19 cellular contexts compared by ENCODE assay signal in genomic region chr1:159266832-159267231, GRCh38. TPM values are rescaled to one million over a fixed set of nuclear protein-coding genes. Genes with fewer than 3 reads are reported as not detected.
"Had no signal": no experiment of that assay in that cellular context is flagged by ENCODE, and none has a peak within 500 bp of the region (broad histone marks: within the 10 kb centered on the region; RNA-seq: fewer than 3 reads in every experiment).

No MANE protein-coding gene starts in this region.

- H3K4me1 ChIP-seq: left ventricle myocardium inferior, tibial nerve, uterus had no signal

- H3K4me3 ChIP-seq: left ventricle myocardium inferior, skin epidermis, tibial nerve, uterus had no signal

- H3K9me3 ChIP-seq: left ventricle myocardium inferior, tibial nerve, uterus had no signal

- DNase-seq: activated CD4-positive, alpha-beta memory T cell treated with anti-CD3 and anti-CD28 coated beads, Interleukin-2, amount 10 ng/mL, durations not matched to agents 7 days and 5 days; activated CD4-positive, alpha-beta T cell treated with anti-CD3 and anti-CD28 coated beads for 1 hour; activated effector memory CD4-positive, alpha-beta T cell treated with Interleukin-2 at 50 U/mL for 16 hours; activated naive CD4-positive, alpha-beta T cell treated with anti-CD3 and anti-CD28 coated beads, Interleukin-2, amount 50 U/mL, for 16 hours; activated T-cell treated with anti-CD3 and anti-CD28 coated beads, Interleukin-2, amount 50 U/mL, for 24 hours; left ventricle myocardium inferior; mesendoderm; nucleus accumbens; posterior cingulate gyrus; stimulated activated CD4-positive, alpha-beta T cell treated with anti-CD3 and anti-CD28 coated beads, Interleukin-15, amount 100 ng/mL, for 24 hours; stimulated activated CD4-positive, alpha-beta T cell treated with anti-CD3 and anti-CD28 coated beads, Interleukin-4, amount 100 ng/mL, for 1 hour; stimulated activated naive B cell treated with anti-CD40 and anti-IgM and Interleukin-4, amounts not matched to agents 10 μg/mL and 1 μg/mL and 100 μg/mL, for 72 hours; substantia nigra; T-helper 2 cell; uterus had no signal

- H3K36me3 ChIP-seq: left ventricle myocardium inferior, tibial nerve, uterus had no signal

- ATAC-seq: esophagus mucosa; stimulated activated naive B cell treated with anti-CD40 and anti-IgM and Interleukin-4, amounts not matched to agents 10 μg/mL and 1 μg/mL and 100 μg/mL, for 72 hours had no signal

- H3K27me3 ChIP-seq: tibial nerve, uterus had no signal

RNA-seq across cellular contexts. Expression of gene FCER1A, which starts 35.3 kb away (rescaled TPM):
- total RNA-seq: activated CD4-positive, alpha-beta memory T cell treated with anti-CD3 and anti-CD28 coated beads, Interleukin-2, amount 10 ng/mL, durations not matched to agents 7 days and 5 days; kidney epithelial cell had no signal
